19 cellular contexts compared by ENCODE assay signal in genomic region chr4:128690009-128690408, GRCh38.
DNase-seq lines count a peak whose midpoint lies in the region; ATAC-seq and TF ChIP-seq lines count a peak whose summit lies in the region.
"Had no signal": no experiment of that assay in that cellular context is flagged by ENCODE, and none has a peak within 500 bp of the region (broad histone marks: within the 10 kb centered on the region; RNA-seq: fewer than 3 reads in every experiment).

No MANE protein-coding gene starts in this region.

- peak; percentile 79 for ATAC-seq in GM23338
- ATAC-seq in sciatic nerve, result peak; percentile 62
- ATAC-seq in HG03469 (IDR thresholded peaks at IDR 0.05; ENCODE audit: unreplicated experiment), result no peak
- ATAC-seq: HCT116 had no signal

- intact Hi-C loops in sciatic nerve (cut with DNase I), result no loop called here

- H3K9me2 ChIP-seq in GM23338 (ENCODE audit: insufficient read depth), result peaks cover 4% of the 10 kb centered on the region; the same call in 1 of the 2 replicates

- H3K36me3 ChIP-seq in GM23338 (ENCODE audit: insufficient read depth), result no peaks in the 10 kb centered on the region
- no peaks in the 10 kb centered on the region for H3K36me3 ChIP-seq in HUES48 (ENCODE audit: control insufficient read depth, insufficient read depth, low read length)
- H3K36me3 ChIP-seq: BE2C, Peyer's patch, SJSA1 had no signal

- 0 out of 2 replicates have a peak, but pooled peaks cover 1% of the 10 kb centered on the region for H3F3A ChIP-seq in GM23338 (replicated peaks; ENCODE audit: low read depth)

- H3K27me3 ChIP-seq in GM23338 (ENCODE audit: insufficient read depth), result no peaks in the 10 kb centered on the region
- H3K27me3 ChIP-seq in HUES48 (ENCODE audit: control insufficient read depth, insufficient read depth, low read length), result no peaks in the 10 kb centered on the region
- H3K27me3 ChIP-seq: BE2C, Peyer's patch, SJSA1 had no signal

- no peaks in the 10 kb centered on the region for H3K79me2 ChIP-seq in GM23338 (replicated peaks; ENCODE audit: insufficient read depth)

- no peaks in the 10 kb centered on the region for H4K20me1 ChIP-seq in GM23338 (replicated peaks; ENCODE audit: insufficient read depth)

- no peak overlapping the region for H3K4me3 ChIP-seq in GM23338
- no peak overlapping the region for H3K4me3 ChIP-seq in HUES48 (ENCODE audit: low read depth, low read length)
- H3K4me3 ChIP-seq: Peyer's patch, SJSA1 had no signal

- H3K4me1 Mint-ChIP-seq in GM23338 (peaks cover 34% of the 10 kb centered on the region), brain (peaks cover 21% of the 10 kb centered on the region)

- H3K27ac Mint-ChIP-seq in GM23338 (peak overlapping the region; percentile 81), brain (peak overlapping the region in 4 of 5 experiments; percentile 3 to 54 (median 29))

- H3K27ac ChIP-seq in GM23338 (ENCODE audit: low read depth) (peak overlapping the region; percentile 81), HUES48 (ENCODE audit: low read depth, low read length) (peak overlapping the region; percentile 85)
- H3K27ac ChIP-seq: Peyer's patch, SJSA1 had no signal

- H3K9me3 Mint-ChIP-seq in GM23338 (peaks cover 33% of the 10 kb centered on the region), brain (peaks cover 8 to 30% (median 13%) of the 10 kb centered on the region in 5 experiments)

- H3K9me3 ChIP-seq in HUES48 (ENCODE audit: control insufficient read depth, insufficient read depth, low read length), result peaks cover 12% of the 10 kb centered on the region
- H3K9me3 ChIP-seq: BE2C, Peyer's patch had no signal

- no peak overlapping the region for H3K4me3 Mint-ChIP-seq in GM23338
- H3K4me3 Mint-ChIP-seq in brain, result no peak overlapping the region

- H3K4me2 ChIP-seq in GM23338, result peak overlapping the region; percentile 7

- H3K36me3 Mint-ChIP-seq in GM23338 (ENCODE audit: low read depth) (peaks cover 38% of the 10 kb centered on the region), brain (peaks cover 12% of the 10 kb centered on the region)

- no peak for TF ChIP-seq CTCF in GM23338 (conservative IDR thresholded peaks at IDR 0.05; ENCODE audit: low read depth in 2 of 2)
- TF ChIP-seq CTCF in brain (conservative IDR thresholded peaks at IDR 0.05), result no peak

- H2AFZ ChIP-seq in GM23338, result no peak overlapping the region

- H3K27me3 Mint-ChIP-seq in GM23338 (ENCODE audit: insufficient read depth, low read depth, poor library complexity) (peaks cover 2% of the 10 kb centered on the region), brain (peaks cover 2% of the 10 kb centered on the region)

- DNase-seq in GM23338 (ENCODE audit: low spot score) (peak; percentile 59), sciatic nerve (ENCODE audit: low spot score) (no peak), hepatic stellate cell (ENCODE audit: low spot score) (no peak), NOMO-1 treated with dmso at 0.1 percent for 144 hours (lab: John Stamatoyannopoulos, UW; ENCODE audit: unreplicated experiment) (no peak)
- DNase-seq: BE2C, DMS53, GDM1, Kasumi-1, NCI-H1694, NCI-H2081, NCI-H2171, NCI-H524 treated with DMSO at 0.1 percent for 48 hours, NCI-H82, Peyer's patch had no signal

- H3K9ac ChIP-seq in HUES48 (ENCODE audit: low read depth, low read length), result no peak overlapping the region; the same call in 1 of the 2 replicates

- H3K4me1 ChIP-seq in GM23338 (ENCODE audit: insufficient read depth) (peaks cover 30% of the 10 kb centered on the region), HUES48 (ENCODE audit: control insufficient read depth, insufficient read depth, low read length) (peaks cover 28% of the 10 kb centered on the region)
- H3K4me1 ChIP-seq: BE2C, Peyer's patch, SJSA1 had no signal

TF ChIP-seq in GM23338, 12 proteins besides CTCF, POLR2A, EP300 and RAD21 (continues in another document):
- TF ChIP-seq EZH2phosphoT487 (IDR thresholded peaks at IDR 0.05; ENCODE audit: unreplicated experiment) (no peak), CREB1 (CRISPR knock-in tag; IDR thresholded peaks at IDR 0.05; ENCODE audit: low read depth) (no peak), ZNF331 (CRISPR knock-in tag; IDR thresholded peaks at IDR 0.05; ENCODE audit: low read depth) (no peak), EZH2 (IDR thresholded peaks at IDR 0.05; ENCODE audit: low read depth, unreplicated experiment) (no peak), ZNF114 (CRISPR knock-in tag; IDR thresholded peaks at IDR 0.05) (no peak), REST (IDR thresholded peaks at IDR 0.05; ENCODE audit: unreplicated experiment) (no peak), JUNB (IDR thresholded peaks at IDR 0.05; ENCODE audit: unreplicated experiment) (no peak), ZNF462 (CRISPR knock-in tag; IDR thresholded peaks at IDR 0.05) (no peak)
